In genomic region chr9:112158629-112159228, GRCh38 we compare ENCODE assay signal across 1 cellular context.
TF ChIP-seq lines count a peak whose summit lies in the region.

No MANE protein-coding gene starts in this region.

TF ChIP-seq in HEK293, 187 proteins besides CTCF, POLR2A, EP300 and RAD21 (continued from another document):
- TF ChIP-seq TSHZ1 (tag by site-specific recombination; IDR thresholded peaks at IDR 0.05; ENCODE audit: borderline replicate concordance) (no peak), ZNF529 (tag by site-specific recombination; IDR thresholded peaks at IDR 0.05; ENCODE audit: insufficient replicate concordance) (no peak), ZNF48 (tag by site-specific recombination; IDR thresholded peaks at IDR 0.05) (no peak), ZNF768 (tag by site-specific recombination; IDR thresholded peaks at IDR 0.05) (no peak), ZNF629 (tag by site-specific recombination; IDR thresholded peaks at IDR 0.05) (peak; percentile 59), ZNF404 (tag by site-specific recombination; IDR thresholded peaks at IDR 0.05) (no peak), ZBTB17 (tag by site-specific recombination; IDR thresholded peaks at IDR 0.05) (no peak), ZNF211 (tag by site-specific recombination; IDR thresholded peaks at IDR 0.05; ENCODE audit: low read depth) (no peak), ZBTB6 (tag by site-specific recombination; IDR thresholded peaks at IDR 0.05) (peak; percentile 91), ZNF266 (tag by site-specific recombination; IDR thresholded peaks at IDR 0.05; ENCODE audit: low read depth) (no peak), ZNF280D (tag by site-specific recombination; IDR thresholded peaks at IDR 0.05) (no peak), HOXC10 (CRISPR knock-in tag; IDR thresholded peaks at IDR 0.05) (no peak), ZNF398 (tag by site-specific recombination; IDR thresholded peaks at IDR 0.05) (no peak), ZFP69B (tag by site-specific recombination; IDR thresholded peaks at IDR 0.05) (no peak), ZNF121 (tag by site-specific recombination; IDR thresholded peaks at IDR 0.05) (no peak), ZNF580 (tag by site-specific recombination; IDR thresholded peaks at IDR 0.05) (no peak)
